In the genomic region with DNA sequence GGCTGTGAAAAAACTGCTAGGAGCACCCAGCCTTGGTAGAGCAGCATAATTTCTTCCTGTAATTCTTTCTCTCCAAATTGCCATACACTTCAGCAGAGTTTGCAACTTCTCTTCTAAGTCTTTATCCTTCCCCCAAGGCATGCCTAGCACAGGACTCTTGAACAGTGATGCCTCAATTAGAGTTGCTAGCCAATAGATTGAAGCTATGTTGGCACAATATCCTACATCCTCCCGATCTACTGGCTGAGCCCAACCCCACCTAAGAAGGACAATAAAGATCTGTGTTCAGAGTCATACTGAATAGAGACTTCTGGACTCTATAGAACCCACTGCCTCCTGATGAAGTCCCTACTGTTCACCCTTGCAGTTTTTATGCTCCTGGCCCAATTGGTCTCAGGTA, we compare ENCODE assay signal across 42 cellular contexts. TPM values are rescaled to one million over a fixed set of nuclear protein-coding genes. Genes with fewer than 3 reads are reported as not detected.
"Had no signal": no experiment of that assay in that cellular context is flagged by ENCODE, and none has a peak within 500 bp of the region (broad histone marks: within the 10 kb centered on the region; RNA-seq: fewer than 3 reads in every experiment).

A gene with protein sequence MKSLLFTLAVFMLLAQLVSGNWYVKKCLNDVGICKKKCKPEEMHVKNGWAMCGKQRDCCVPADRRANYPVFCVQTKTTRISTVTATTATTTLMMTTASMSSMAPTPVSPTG (plus strand): TSS at position 301 of the 400 bp plus-strand sequence. CDS start 39 bp downstream, at position 340.

- H3K9me3 Mint-ChIP-seq: activated CD4-positive, alpha-beta T cell treated with anti-CD3 and anti-CD28 coated beads, Interleukin-2, amount 10 ng/mL, durations not matched to agents 24 days and 14 days; activated naive CD4-positive, alpha-beta T cell treated with anti-CD3 and anti-CD28 coated beads for 36 hours; activated naive CD4-positive, alpha-beta T cell treated with anti-CD3 and anti-CD28 coated beads, Interleukin-2, amount 50 U/mL, for 24 hours; activated naive CD8-positive, alpha-beta T cell treated with anti-CD3 and anti-CD28 coated beads, Interleukin-2, amount 50 U/mL, for 24 hours had no signal

- DNase-seq: activated B cell treated with CpG ODN at 0.5 μM for 24 hours; activated CD4-positive, alpha-beta memory T cell treated with anti-CD3 and anti-CD28 coated beads for 36 hours; activated CD4-positive, alpha-beta T cell treated with anti-CD3 and anti-CD28 coated beads for 36 hours; activated CD4-positive, alpha-beta T cell treated with anti-CD3 and anti-CD28 coated beads, Interleukin-2, amount 10 ng/mL, durations not matched to agents 24 days and 14 days; activated CD8-positive, alpha-beta memory T cell treated with anti-CD3 and anti-CD28 coated beads, Interleukin-2, amount 10 ng/mL, durations not matched to agents 7 days and 5 days; activated CD8-positive, alpha-beta memory T cell treated with anti-CD3 and anti-CD28 coated beads, Interleukin-2, amount 50 U/mL, for 4 hours; activated CD8-positive, alpha-beta T cell treated with anti-CD3 and anti-CD28 coated beads, Interleukin-2, amount 10 ng/mL, durations not matched to agents 7 days and 5 days; activated effector memory CD4-positive, alpha-beta T cell treated with anti-CD3 and anti-CD28 coated beads, Interleukin-2, amount 50 U/mL, for 16 hours; activated naive CD4-positive, alpha-beta T cell treated with anti-CD3 and anti-CD28 coated beads for 36 hours; activated naive CD8-positive, alpha-beta T cell treated with anti-CD3 and anti-CD28 coated beads for 36 hours; activated naive CD8-positive, alpha-beta T cell treated with anti-CD3 and anti-CD28 coated beads, Interleukin-2, amount 50 U/mL, for 24 hours; activated T-cell treated with anti-CD3 and anti-CD28 coated beads, Interleukin-2, amount 50 U/mL, for 1 hour; activated T-cell treated with anti-CD3 and anti-CD28 coated beads, Interleukin-2, amount 50 U/mL, for 48 hours; adrenal gland; amygdala; aorta; body of pancreas; central memory CD4-positive, alpha-beta T cell; cerebellar nuclear complex; colonic mucosa; effector CD8-positive, alpha-beta T cell; esophagus squamous epithelium; foreskin melanocyte; heart right ventricle; T-helper 17 cell; T1000; WERI-Rb-1 had no signal

- H3K4me1 Mint-ChIP-seq: activated B cell treated with CpG ODN at 0.5 μM for 24 hours; activated CD4-positive, alpha-beta T cell treated with anti-CD3 and anti-CD28 coated beads for 36 hours; activated CD4-positive, alpha-beta T cell treated with anti-CD3 and anti-CD28 coated beads, Interleukin-2, amount 10 ng/mL, durations not matched to agents 24 days and 14 days; activated CD8-positive, alpha-beta memory T cell treated with anti-CD3 and anti-CD28 coated beads, Interleukin-2, amount 10 ng/mL, durations not matched to agents 7 days and 5 days; activated naive CD4-positive, alpha-beta T cell treated with anti-CD3 and anti-CD28 coated beads, Interleukin-2, amount 50 U/mL, for 24 hours; activated naive CD8-positive, alpha-beta T cell treated with anti-CD3 and anti-CD28 coated beads, Interleukin-2, amount 50 U/mL, for 24 hours; T-helper 17 cell had no signal

- H3K27ac Mint-ChIP-seq: activated B cell treated with CpG ODN at 0.5 μM for 24 hours; activated CD4-positive, alpha-beta memory T cell treated with anti-CD3 and anti-CD28 coated beads for 36 hours; activated CD4-positive, alpha-beta T cell treated with anti-CD3 and anti-CD28 coated beads for 36 hours; activated CD4-positive, alpha-beta T cell treated with anti-CD3 and anti-CD28 coated beads, Interleukin-2, amount 10 ng/mL, durations not matched to agents 24 days and 14 days; activated CD8-positive, alpha-beta memory T cell treated with anti-CD3 and anti-CD28 coated beads, Interleukin-2, amount 10 ng/mL, durations not matched to agents 7 days and 5 days; activated CD8-positive, alpha-beta T cell treated with anti-CD3 and anti-CD28 coated beads, Interleukin-2, amount 10 ng/mL, durations not matched to agents 7 days and 5 days; activated naive CD4-positive, alpha-beta T cell treated with anti-CD3 and anti-CD28 coated beads for 36 hours; activated naive CD4-positive, alpha-beta T cell treated with anti-CD3 and anti-CD28 coated beads, Interleukin-2, amount 50 U/mL, for 24 hours; activated naive CD8-positive, alpha-beta T cell treated with anti-CD3 and anti-CD28 coated beads for 36 hours; activated naive CD8-positive, alpha-beta T cell treated with anti-CD3 and anti-CD28 coated beads, Interleukin-2, amount 50 U/mL, for 24 hours; activated T-helper 1 cell treated with anti-CD3 and anti-CD28 coated beads, Interleukin-12 subunit alpha, Interleukin-12 subunit beta, Interleukin-2, Interleukin-4 antibody, amounts not matched to agents 30 ng/mL and 10 ng/mL and 1 ng/mL, durations not matched to agents 14 hours and 24 hours and 36 hours; activated T-helper 2 cell treated with anti-CD3 and anti-CD28 coated beads, Interferon-gamma antibody, Interleukin-2, Interleukin-4, amounts not matched to agents 10 μg/mL and 5 μg/mL and 100 μg/mL, durations not matched to agents 14 hours and 24 hours and 36 hours; T-helper 17 cell; T-helper 2 cell treated with Interferon-gamma antibody and Interleukin-4, amounts not matched to agents 5 μg/mL and 100 μg/mL, for 36 hours had no signal

- H3K27ac ChIP-seq: adrenal gland, body of pancreas, cardiac muscle cell, colonic mucosa, epithelial cell of prostate, esophagus squamous epithelium, gastroesophageal sphincter, heart right ventricle, WERI-Rb-1 had no signal

- H3K36me3 Mint-ChIP-seq: activated CD4-positive, alpha-beta memory T cell treated with anti-CD3 and anti-CD28 coated beads for 36 hours; activated CD8-positive, alpha-beta memory T cell treated with anti-CD3 and anti-CD28 coated beads, Interleukin-2, amount 10 ng/mL, durations not matched to agents 7 days and 5 days; activated naive CD4-positive, alpha-beta T cell treated with anti-CD3 and anti-CD28 coated beads, Interleukin-2, amount 50 U/mL, for 24 hours; activated naive CD8-positive, alpha-beta T cell treated with anti-CD3 and anti-CD28 coated beads for 36 hours had no signal

- H3K36me3 ChIP-seq: adrenal gland, cardiac muscle cell, colonic mucosa, esophagus squamous epithelium, gastroesophageal sphincter, heart right ventricle, WERI-Rb-1 had no signal

- H3K27me3 ChIP-seq: cardiac muscle cell, colonic mucosa had no signal

- H3K4me3 ChIP-seq: adrenal gland, body of pancreas, cardiac muscle cell, colonic mucosa, esophagus squamous epithelium, gastroesophageal sphincter, heart right ventricle had no signal

- ATAC-seq: activated CD4-positive, alpha-beta T cell treated with anti-CD3 and anti-CD28 coated beads for 36 hours; activated CD4-positive, CD25-positive, alpha-beta regulatory T cell treated with anti-CD3 and anti-CD28 coated beads, Interleukin-2, amount 50 U/mL, for 24 hours; activated CD8-positive, alpha-beta memory T cell treated with anti-CD3 and anti-CD28 coated beads, Interleukin-2, amount 10 ng/mL, durations not matched to agents 7 days and 5 days; activated CD8-positive, alpha-beta T cell treated with anti-CD3 and anti-CD28 coated beads, Interleukin-2, amount 10 ng/mL, durations not matched to agents 7 days and 5 days; activated naive CD8-positive, alpha-beta T cell treated with anti-CD3 and anti-CD28 coated beads, Interleukin-2, amount 50 U/mL, for 24 hours; body of pancreas; gastroesophageal sphincter; heart right ventricle; T-helper 17 cell had no signal

- H3K4me3 Mint-ChIP-seq: activated B cell treated with CpG ODN at 0.5 μM for 24 hours; activated CD4-positive, alpha-beta memory T cell treated with anti-CD3 and anti-CD28 coated beads for 36 hours; activated CD4-positive, alpha-beta T cell treated with anti-CD3 and anti-CD28 coated beads for 36 hours; activated CD4-positive, alpha-beta T cell treated with anti-CD3 and anti-CD28 coated beads, Interleukin-2, amount 10 ng/mL, durations not matched to agents 24 days and 14 days; activated CD8-positive, alpha-beta memory T cell treated with anti-CD3 and anti-CD28 coated beads, Interleukin-2, amount 10 ng/mL, durations not matched to agents 7 days and 5 days; activated CD8-positive, alpha-beta T cell treated with anti-CD3 and anti-CD28 coated beads, Interleukin-2, amount 10 ng/mL, durations not matched to agents 7 days and 5 days; activated naive CD4-positive, alpha-beta T cell treated with anti-CD3 and anti-CD28 coated beads for 36 hours; activated naive CD4-positive, alpha-beta T cell treated with anti-CD3 and anti-CD28 coated beads, Interleukin-2, amount 50 U/mL, for 24 hours; activated naive CD8-positive, alpha-beta T cell treated with anti-CD3 and anti-CD28 coated beads for 36 hours; activated naive CD8-positive, alpha-beta T cell treated with anti-CD3 and anti-CD28 coated beads, Interleukin-2, amount 50 U/mL, for 24 hours; activated T-helper 1 cell treated with anti-CD3 and anti-CD28 coated beads, Interleukin-12 subunit alpha, Interleukin-12 subunit beta, Interleukin-2, Interleukin-4 antibody, amounts not matched to agents 30 ng/mL and 10 ng/mL and 1 ng/mL, durations not matched to agents 14 hours and 24 hours and 36 hours; T-helper 17 cell; T-helper 2 cell treated with Interferon-gamma antibody and Interleukin-4, amounts not matched to agents 5 μg/mL and 100 μg/mL, for 36 hours had no signal

- H3K4me1 ChIP-seq: adrenal gland, body of pancreas, colonic mucosa, esophagus squamous epithelium, gastroesophageal sphincter had no signal

- H3K9me3 ChIP-seq: adrenal gland, body of pancreas, colonic mucosa, gastroesophageal sphincter had no signal

RNA-seq across cellular contexts. Expression of the gene that starts here (rescaled TPM):
- total RNA-seq: activated B cell treated with CpG ODN at 0.5 μM for 24 hours; activated CD4-positive, alpha-beta memory T cell treated with anti-CD3 and anti-CD28 coated beads for 36 hours; activated CD4-positive, alpha-beta T cell treated with anti-CD3 and anti-CD28 coated beads for 36 hours; activated CD4-positive, alpha-beta T cell treated with anti-CD3 and anti-CD28 coated beads, Interleukin-2, amount 10 ng/mL, durations not matched to agents 24 days and 14 days; activated CD8-positive, alpha-beta memory T cell treated with anti-CD3 and anti-CD28 coated beads for 36 hours; activated CD8-positive, alpha-beta memory T cell treated with anti-CD3 and anti-CD28 coated beads, Interleukin-2, amount 10 ng/mL, durations not matched to agents 7 days and 5 days; activated CD8-positive, alpha-beta T cell treated with anti-CD3 and anti-CD28 coated beads, Interleukin-2, amount 10 ng/mL, durations not matched to agents 7 days and 5 days; activated naive CD4-positive, alpha-beta T cell treated with anti-CD3 and anti-CD28 coated beads for 36 hours; activated naive CD8-positive, alpha-beta T cell treated with anti-CD3 and anti-CD28 coated beads for 36 hours; activated T-helper 1 cell treated with anti-CD3 and anti-CD28 coated beads, Interleukin-12 subunit alpha, Interleukin-12 subunit beta, Interleukin-2, Interleukin-4 antibody, amounts not matched to agents 30 ng/mL and 10 ng/mL and 1 ng/mL, durations not matched to agents 14 hours and 24 hours and 36 hours; activated T-helper 2 cell treated with anti-CD3 and anti-CD28 coated beads, Interferon-gamma antibody, Interleukin-2, Interleukin-4, amounts not matched to agents 10 μg/mL and 5 μg/mL and 100 μg/mL, durations not matched to agents 14 hours and 24 hours and 36 hours; adrenal gland; aorta; body of pancreas; cardiac muscle cell; colonic mucosa; dermis microvascular lymphatic vessel endothelial cell; endothelial cell of umbilical vein; esophagus squamous epithelium; fibroblast of lung; fibroblast of villous mesenchyme; gastroesophageal sphincter; glomerular endothelial cell; heart right ventricle; T-helper 17 cell had no signal
- polyA plus RNA-seq: adrenal gland, aorta, cardiac muscle cell, endothelial cell of umbilical vein, esophagus, fibroblast of lung, heart right ventricle had no signal
